In the genomic region with DNA sequence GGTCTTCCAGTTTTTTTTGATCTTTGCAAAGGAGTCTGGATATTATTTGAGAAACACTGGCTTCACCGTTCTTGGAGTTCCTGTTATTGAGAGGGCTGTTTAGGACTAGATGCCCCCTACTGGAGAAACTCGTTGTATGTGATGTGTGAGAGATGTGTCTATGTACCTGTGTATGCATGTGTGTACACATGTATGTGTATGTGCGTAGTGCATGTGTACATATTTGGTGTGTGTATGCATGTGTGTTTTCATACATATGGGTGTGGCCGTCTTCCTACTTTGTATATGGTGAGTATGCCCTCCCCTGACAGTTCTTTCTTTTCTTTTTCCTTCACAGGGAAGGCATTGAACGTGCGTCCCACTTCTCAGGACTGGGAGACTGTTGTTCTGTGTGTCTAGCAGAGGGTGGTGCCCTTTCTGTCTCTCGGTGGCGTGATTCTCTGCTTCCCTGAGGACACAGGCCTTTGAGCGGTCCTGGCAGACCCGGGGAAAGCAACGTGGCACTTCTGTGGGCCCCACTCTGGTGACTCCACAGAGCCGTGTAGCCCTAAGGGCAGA, we compare ENCODE assay signal across 8 cellular contexts. TPM values are rescaled to one million over a fixed set of nuclear protein-coding genes. Genes with fewer than 3 reads are reported as not detected.
DNase-seq lines count a peak whose midpoint lies in the region; ATAC-seq, FAIRE-seq and TF ChIP-seq lines count a peak whose summit lies in the region.

No MANE protein-coding gene starts in this region.

- H3K36me3 Mint-ChIP-seq in central memory CD8-positive, alpha-beta T cell (ENCODE audit: insufficient read depth): no peaks in the 10 kb centered on the region

- no peaks in the 10 kb centered on the region for H3K9me3 ChIP-seq in liver (ENCODE audit: control insufficient read depth in 4 of 4, low read length in 3 of 4)

- H3K27me3 Mint-ChIP-seq in central memory CD8-positive, alpha-beta T cell: no peaks in the 10 kb centered on the region

- no peak overlapping the region for H3K4me3 ChIP-seq in liver (ENCODE audit: low read depth in 1 of 3, low read length in 3 of 3)

- TF ChIP-seq RAD21 in liver (IDR thresholded peaks at IDR 0.05): peak; percentile 70 to 79

- no peaks in the 10 kb centered on the region for H3K27me3 ChIP-seq in liver (ENCODE audit: control insufficient read depth in 4 of 4, insufficient read depth in 4 of 4, low read length in 3 of 4)

- H3K36me3 ChIP-seq in liver (ENCODE audit: control insufficient read depth in 4 of 4, insufficient read depth in 3 of 4, low read depth in 1 of 4, low read length in 3 of 4): no peaks in the 10 kb centered on the region

- H3K4me1 Mint-ChIP-seq in central memory CD8-positive, alpha-beta T cell: peaks cover 7% of the 10 kb centered on the region

- H3K9ac ChIP-seq in liver (ENCODE audit: low read depth in 1 of 2, low read length in 2 of 2): no peak overlapping the region

- H3K9me3 Mint-ChIP-seq in central memory CD8-positive, alpha-beta T cell: no peaks in the 10 kb centered on the region

- no peak overlapping the region for H3K27ac ChIP-seq in liver (ENCODE audit: low read depth in 1 of 2, low read length in 2 of 2)

- peak; percentile 73 for DNase-seq in ACHN
- DNase-seq in GDM1 (lab: John Stamatoyannopoulos, UW): peak; percentile 64
- DNase-seq in OCI-M1 (lab: John Stamatoyannopoulos, UW): peak; percentile 88
- DNase-seq in central memory CD8-positive, alpha-beta T cell (ENCODE audit: low spot score in 2 of 2): peak in 1 of 2 donors; percentile 24
- DNase-seq in urothelium cell line (ENCODE audit: low spot score): peak; percentile 62

- H3K4me1 ChIP-seq in liver (ENCODE audit: control insufficient read depth in 4 of 4, insufficient read depth in 4 of 4, low read length in 3 of 4): no peaks in the 10 kb centered on the region

- H3K27ac Mint-ChIP-seq in central memory CD8-positive, alpha-beta T cell (ENCODE audit: low read depth): no peak overlapping the region

- in situ Hi-C loops in ACHN (cut with HindIII; ENCODE audit: low pct_ligation_motif_present, low pct_unique_long_range_greater_than_20kb, low sequenced_read_pairs): no loop called here

- 62% methylated on average over 12 of the region's 12 CpGs for WGBS in liver

- TF ChIP-seq CTCF in liver (IDR thresholded peaks at IDR 0.05; ENCODE audit: low read depth, low read length, missing input control): peak; percentile 46

- FAIRE-seq in urothelium cell line (lab: Jason Lieb, UNC): peak; percentile 88

- ATAC-seq in HG03442 (IDR thresholded peaks at IDR 0.05; ENCODE audit: unreplicated experiment) (peak; percentile 60), GM18519 (IDR thresholded peaks at IDR 0.05; ENCODE audit: low FRiP score, unreplicated experiment) (no peak)
- ATAC-seq in central memory CD8-positive, alpha-beta T cell (replicated peaks; ENCODE audit: extremely low read depth, poor library complexity, severe bottlenecking): peak; percentile 67

- H3K4me3 Mint-ChIP-seq in central memory CD8-positive, alpha-beta T cell: no peak overlapping the region

TF ChIP-seq in liver, 16 proteins besides CTCF, POLR2A, EP300 and RAD21:
- TF ChIP-seq ZBTB33 (IDR thresholded peaks at IDR 0.05) (no peak), SP1 (IDR thresholded peaks at IDR 0.05) (no peak), HNF4A (conservative IDR thresholded peaks at IDR 0.05) (no peak), FOXA2 (IDR thresholded peaks at IDR 0.05) (no peak), REST (IDR thresholded peaks at IDR 0.05) (no peak), NR2F2 (IDR thresholded peaks at IDR 0.05) (no peak), EGR1 (IDR thresholded peaks at IDR 0.05; ENCODE audit: low read depth in 2 of 2) (no peak), RXRA (IDR thresholded peaks at IDR 0.05) (no peak), TAF1 (conservative IDR thresholded peaks at IDR 0.05) (no peak), GABPA (IDR thresholded peaks at IDR 0.05 in 1 of 2, conservative IDR thresholded peaks at IDR 0.05 in 1 of 2) (no peak), HNF4G (IDR thresholded peaks at IDR 0.05) (no peak), JUND (IDR thresholded peaks at IDR 0.05) (no peak), YY1 (IDR thresholded peaks at IDR 0.05) (no peak), FOXA1 (IDR thresholded peaks at IDR 0.05) (no peak)
- TF ChIP-seq, protein P1, sequence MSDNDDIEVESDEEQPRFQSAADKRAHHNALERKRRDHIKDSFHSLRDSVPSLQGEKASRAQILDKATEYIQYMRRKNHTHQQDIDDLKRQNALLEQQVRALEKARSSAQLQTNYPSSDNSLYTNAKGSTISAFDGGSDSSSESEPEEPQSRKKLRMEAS (IDR thresholded peaks at IDR 0.05): no peak
- TF ChIP-seq, protein P2, sequence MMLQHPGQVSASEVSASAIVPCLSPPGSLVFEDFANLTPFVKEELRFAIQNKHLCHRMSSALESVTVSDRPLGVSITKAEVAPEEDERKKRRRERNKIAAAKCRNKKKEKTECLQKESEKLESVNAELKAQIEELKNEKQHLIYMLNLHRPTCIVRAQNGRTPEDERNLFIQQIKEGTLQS (IDR thresholded peaks at IDR 0.05): no peak

RNA-seq across cellular contexts. Expression of gene CALHM3, which starts 3.0 kb away (rescaled TPM):
- under 1 TPM in 1 of 2 donors, not detected in 1; 0.14 TPM for total RNA-seq in liver
- not detected for polyA plus RNA-seq in liver

RNA-seq across cellular contexts. Expression of gene NEURL1, which starts 11.5 kb away (rescaled TPM):
- 1 to 10 TPM in 1 of 2 donors, under 1 TPM in 1; 0.17 to 3.9 TPM for total RNA-seq in liver
- 1 to 10 TPM in 1 of 2 donors, under 1 TPM in 1; 0.11 to 1.3 TPM for polyA plus RNA-seq in liver

RNA-seq across cellular contexts. Expression of gene CALHM1, which starts 23.4 kb away (rescaled TPM):
- not detected for total RNA-seq in liver
- not detected for polyA plus RNA-seq in liver

RNA-seq across cellular contexts. Expression of gene CALHM2, which starts 29.9 kb away (rescaled TPM):
- 1 to 10 TPM; 1.6 to 3.7 TPM for total RNA-seq in liver
- polyA plus RNA-seq in liver: 1 to 10 TPM; 2.7 to 5.0 TPM
